Comparison of ENCODE assay signal across 9 cellular contexts in genomic region chr5:59193616-59194319, GRCh38.
DNase-seq lines count a peak whose midpoint lies in the region; ATAC-seq lines count a peak whose summit lies in the region.
"Had no signal": no experiment of that assay in that cellular context is flagged by ENCODE, and none has a peak within 500 bp of the region (broad histone marks: within the 10 kb centered on the region; RNA-seq: fewer than 3 reads in every experiment).

No MANE protein-coding gene starts in this region.

- no peaks in the 10 kb centered on the region for H3K9me3 ChIP-seq in stomach smooth muscle (ENCODE audit: control insufficient read depth in 2 of 2, low read length in 2 of 2)

- no peak overlapping the region for H3K9ac ChIP-seq in stomach smooth muscle (ENCODE audit: low read length in 2 of 2)

- DNase-seq in HK-2 (ENCODE audit: unreplicated experiment): peak; percentile 14
- DNase-seq in amniotic epithelial cell (ENCODE audit: low read depth): peak; percentile 98
- peak; percentile 4 for DNase-seq in hepatic stellate cell (ENCODE audit: low spot score)
- DNase-seq in inferior parietal cortex (ENCODE audit: extremely low spot score): no peak
- DNase-seq in mucosa of gallbladder (ENCODE audit: low spot score): no peak
- DNase-seq: NCI-H146, Peyer's patch had no signal

- H3K4me1 ChIP-seq in stomach smooth muscle (ENCODE audit: control insufficient read depth, insufficient read depth, low read length): peaks cover 3% of the 10 kb centered on the region
- H3K4me1 ChIP-seq: Peyer's patch had no signal

- H3K27ac ChIP-seq in stomach smooth muscle (ENCODE audit: low read length): peak overlapping the region; percentile 32
- H3K27ac ChIP-seq: Peyer's patch had no signal

- ATAC-seq in HG03196 (IDR thresholded peaks at IDR 0.05; ENCODE audit: unreplicated experiment): no peak

- no peaks in the 10 kb centered on the region for H3K36me3 ChIP-seq in stomach smooth muscle (ENCODE audit: control insufficient read depth in 2 of 2, insufficient read depth in 2 of 2, low read length in 2 of 2)
- H3K36me3 ChIP-seq: Peyer's patch had no signal

- no peak overlapping the region for H3K4me3 ChIP-seq in stomach smooth muscle (ENCODE audit: low read length in 2 of 2)
- H3K4me3 ChIP-seq: Peyer's patch had no signal

- no peaks in the 10 kb centered on the region for H3K27me3 ChIP-seq in stomach smooth muscle (ENCODE audit: control insufficient read depth in 1 of 2, insufficient read depth in 2 of 2, low read length in 2 of 2)
- H3K27me3 ChIP-seq: Peyer's patch had no signal

Comparison
In these comparisons a context has a peak if more than half of its experiments do, and no peak if none do; other contexts are left out.
1. DNase-seq: peak in HK-2 (single experiment), amniotic epithelial cell (single experiment) and hepatic stellate cell (single experiment); none in inferior parietal cortex (single experiment) and mucosa of gallbladder (single experiment).